8 cellular contexts compared by ENCODE assay signal in the genomic region with DNA sequence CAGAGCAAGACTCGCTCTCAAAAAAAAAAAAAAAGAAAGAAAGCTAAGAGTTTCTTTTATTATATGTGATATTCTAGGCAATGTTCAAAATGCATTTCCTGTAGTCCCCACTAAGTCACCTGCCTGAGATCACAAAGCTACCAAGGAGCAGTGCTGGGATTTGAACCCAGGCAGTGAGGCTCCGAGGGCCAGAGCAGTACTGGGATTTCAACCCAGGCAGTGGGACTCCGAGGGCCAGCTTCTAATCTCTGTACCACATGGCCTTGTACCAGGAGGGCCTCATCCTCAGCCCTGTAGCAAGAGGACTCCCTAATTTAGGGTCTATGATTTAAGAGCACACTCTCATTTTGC. TPM values are rescaled to one million over a fixed set of nuclear protein-coding genes. Genes with fewer than 3 reads are reported as not detected.
DNase-seq lines count a peak whose midpoint lies in the region; ATAC-seq and TF ChIP-seq lines count a peak whose summit lies in the region.

No MANE protein-coding gene starts in this region.

- peaks cover 46% of the 10 kb centered on the region for H3K4me1 ChIP-seq in IMR-90 (ENCODE audit: control insufficient read depth, insufficient read depth, low read length)

- no peak for TF ChIP-seq POLR2A in IMR-90 (IDR thresholded peaks at IDR 0.05; ENCODE audit: low read depth, low read length)

- DNase-seq in IMR-90 (no peak), AG08396 (ENCODE audit: low spot score) (no peak), COR-L47 (lab: John Stamatoyannopoulos, UW) (no peak)
- peak; percentile 7 for DNase-seq in activated naive CD8-positive, alpha-beta T cell treated with anti-CD3 and anti-CD28 coated beads, Interleukin-2, amount 50 U/mL, for 24 hours
- DNase-seq in stimulated activated effector memory CD8-positive, alpha-beta T cell treated with anti-CD3 and anti-CD28 coated beads, Interleukin-12 subunit alpha, Interleukin-12 subunit beta, amount 100 ng/mL, for 72 hours (ENCODE audit: low spot score in 2 of 2) = no peak
- no peak for DNase-seq in stimulated activated CD4-positive, alpha-beta T cell treated with anti-CD3 and anti-CD28 coated beads, Interleukin-4, amount 100 ng/mL, for 4 hours

- POLR2A ChIA-PET in IMR-90 (lab: Charles Lee; ENCODE audit: unreplicated experiment) = interaction anchor here (1.1 to 2.0 kb wide), 4 partner anchors 10 to 44 kb away, joined by 3 to 27 read pairs (median 3); a partner anchor contains a TSS

- peak overlapping the region; percentile 98 for H2BK120ac ChIP-seq in IMR-90 (ENCODE audit: low read depth, low read length)

- TF ChIP-seq CTCF in IMR-90 (conservative IDR thresholded peaks at IDR 0.05; ENCODE audit: low read depth, low read length) = no peak

- no peak overlapping the region for H3K4me2 ChIP-seq in IMR-90 (ENCODE audit: low read depth, low read length)

- peaks cover 6% of the 10 kb centered on the region for H3K36me3 Mint-ChIP-seq in activated naive CD8-positive, alpha-beta T cell treated with anti-CD3 and anti-CD28 coated beads, Interleukin-2, amount 50 U/mL, for 24 hours (ENCODE audit: low read depth)
- H3K36me3 Mint-ChIP-seq in stimulated activated effector memory CD8-positive, alpha-beta T cell treated with anti-CD3 and anti-CD28 coated beads, Interleukin-12 subunit alpha, Interleukin-12 subunit beta, amount 100 ng/mL, for 72 hours = peaks cover 15% of the 10 kb centered on the region

- H3K4me3 ChIP-seq in IMR-90 (ENCODE audit: insufficient read depth, low read depth, low read length) = no peak overlapping the region

- peak overlapping the region; percentile 96 to 99 for H4K8ac ChIP-seq in IMR-90 (ENCODE audit: low read depth in 2 of 2, low read length in 2 of 2)

- peaks cover 2% of the 10 kb centered on the region; the same call in 1 of the 2 replicates for H3K36me3 ChIP-seq in IMR-90 (ENCODE audit: control insufficient read depth, insufficient read depth, low read length)

- H2BK15ac ChIP-seq in IMR-90 (ENCODE audit: low read depth, low read length) = peak overlapping the region; percentile 95

- ATAC-seq in IMR-90 (ENCODE audit: low read depth) (no peak), GM18511 (IDR thresholded peaks at IDR 0.05; ENCODE audit: unreplicated experiment) (no peak)
- no peak for ATAC-seq in activated naive CD8-positive, alpha-beta T cell treated with anti-CD3 and anti-CD28 coated beads, Interleukin-2, amount 50 U/mL, for 24 hours
- ATAC-seq in stimulated activated effector memory CD8-positive, alpha-beta T cell treated with anti-CD3 and anti-CD28 coated beads, Interleukin-12 subunit alpha, Interleukin-12 subunit beta, amount 100 ng/mL, for 72 hours = no peak

- H2BK5ac ChIP-seq in IMR-90 (ENCODE audit: low read depth, low read length, poor library complexity, severe bottlenecking) = peak overlapping the region; percentile 99

- no peaks in the 10 kb centered on the region for H3K27me3 Mint-ChIP-seq in activated naive CD8-positive, alpha-beta T cell treated with anti-CD3 and anti-CD28 coated beads, Interleukin-2, amount 50 U/mL, for 24 hours

- H4K91ac ChIP-seq in IMR-90 (ENCODE audit: insufficient read depth, low read depth, low read length) = peak overlapping the region; percentile 100

- peak overlapping the region; percentile 48 for H3K4me3 Mint-ChIP-seq in activated naive CD8-positive, alpha-beta T cell treated with anti-CD3 and anti-CD28 coated beads, Interleukin-2, amount 50 U/mL, for 24 hours
- H3K4me3 Mint-ChIP-seq in stimulated activated effector memory CD8-positive, alpha-beta T cell treated with anti-CD3 and anti-CD28 coated beads, Interleukin-12 subunit alpha, Interleukin-12 subunit beta, amount 100 ng/mL, for 72 hours = peak overlapping the region; percentile 74

- H2AK9ac ChIP-seq in IMR-90 (replicated peaks; ENCODE audit: low read depth, low read length, poor library complexity) = peak overlapping the region; percentile 96

- H3K18ac ChIP-seq in IMR-90 (ENCODE audit: low read depth, low read length) = peak overlapping the region; percentile 97

- H3K9me3 ChIP-seq in IMR-90 (ENCODE audit: control insufficient read depth, insufficient read depth, low read length) = no peaks in the 10 kb centered on the region

- TF ChIP-seq RAD21 in IMR-90 (IDR thresholded peaks at IDR 0.05; ENCODE audit: low read length) = no peak

- H3K27ac ChIP-seq in IMR-90 (ENCODE audit: insufficient read depth, low read length) = peak overlapping the region; percentile 95
- peak overlapping the region; percentile 99 for H3K27ac ChIP-seq in layer of hippocampus (ENCODE audit: low read depth, low read length)

- WGBS in IMR-90 (ENCODE audit: extremely low coverage in 2 of 2, insufficient read length in 1 of 2), 2 experiments = no CpG with 5 or more reads among the region's 3 CpGs

- peak overlapping the region; percentile 35; the same call in 1 of the 2 replicates for H3K9ac ChIP-seq in IMR-90 (ENCODE audit: low read depth, low read length)

- peak overlapping the region; percentile 98 for H3K14ac ChIP-seq in IMR-90 (replicated peaks; ENCODE audit: low read depth, low read length)

- peak overlapping the region; percentile 99 for H3K23ac ChIP-seq in IMR-90 (ENCODE audit: low read depth, low read length)

- intact Hi-C loops in IMR-90 (cut with micrococcal nuclease) = loop anchor here (5.0 kb wide), 1 partner anchor 44 kb away; no protein-coding TSS in a partner anchor

- H3K27ac Mint-ChIP-seq in activated naive CD8-positive, alpha-beta T cell treated with anti-CD3 and anti-CD28 coated beads, Interleukin-2, amount 50 U/mL, for 24 hours = peak overlapping the region; percentile 91
- H3K27ac Mint-ChIP-seq in stimulated activated effector memory CD8-positive, alpha-beta T cell treated with anti-CD3 and anti-CD28 coated beads, Interleukin-12 subunit alpha, Interleukin-12 subunit beta, amount 100 ng/mL, for 72 hours = peak overlapping the region; percentile 95

- H3K27me3 ChIP-seq in IMR-90 (ENCODE audit: control insufficient read depth, insufficient read depth, low read length) = no peaks in the 10 kb centered on the region
- H3K27me3 ChIP-seq in layer of hippocampus (ENCODE audit: control insufficient read depth, insufficient read depth, low read length) = no peaks in the 10 kb centered on the region

- no peak overlapping the region for H2AFZ ChIP-seq in IMR-90 (replicated peaks; ENCODE audit: low read length, poor library complexity)

- peaks cover 25% of the 10 kb centered on the region for H3K9me1 ChIP-seq in IMR-90 (ENCODE audit: insufficient read depth, low read length)

- peak overlapping the region; percentile 95 for H3K56ac ChIP-seq in IMR-90 (ENCODE audit: extremely low read depth, insufficient read depth, low read length)

- BruUV-seq in IMR-90 (replicated peaks; lab: Mats Ljungman, UMichigan) = no TSS peak

- no peaks in the 10 kb centered on the region for H4K20me1 ChIP-seq in IMR-90 (ENCODE audit: insufficient read depth, low read length)

- in situ Hi-C loops in IMR-90 (cut with MboI; ENCODE audit: low sequenced_read_pairs) = no loop called here

- no peaks in the 10 kb centered on the region for H3K9me3 Mint-ChIP-seq in activated naive CD8-positive, alpha-beta T cell treated with anti-CD3 and anti-CD28 coated beads, Interleukin-2, amount 50 U/mL, for 24 hours
- no peaks in the 10 kb centered on the region for H3K9me3 Mint-ChIP-seq in stimulated activated effector memory CD8-positive, alpha-beta T cell treated with anti-CD3 and anti-CD28 coated beads, Interleukin-12 subunit alpha, Interleukin-12 subunit beta, amount 100 ng/mL, for 72 hours

- H4K5ac ChIP-seq in IMR-90 (ENCODE audit: low read depth, low read length) = peak overlapping the region; percentile 99

- peak overlapping the region; percentile 98 for H2BK20ac ChIP-seq in IMR-90 (ENCODE audit: low read depth, low read length)

- peaks cover 62% of the 10 kb centered on the region for H3K4me1 Mint-ChIP-seq in activated naive CD8-positive, alpha-beta T cell treated with anti-CD3 and anti-CD28 coated beads, Interleukin-2, amount 50 U/mL, for 24 hours
- H3K4me1 Mint-ChIP-seq in stimulated activated effector memory CD8-positive, alpha-beta T cell treated with anti-CD3 and anti-CD28 coated beads, Interleukin-12 subunit alpha, Interleukin-12 subunit beta, amount 100 ng/mL, for 72 hours = peaks cover 64% of the 10 kb centered on the region

- H2AK5ac ChIP-seq in IMR-90 (ENCODE audit: low read depth, low read length) = peak overlapping the region; percentile 98

- dilution Hi-C loops in IMR-90 (cut with HindIII; ENCODE audit: low sequenced_read_pairs, unreplicated experiment) = no loop called here

- CTCF ChIA-PET in IMR-90 (lab: Yijun Ruan, JAX) = interaction anchor here (0.6 to 2.9 kb wide), 5 partner anchors 9 to 67 kb away, joined by 3 to 17 read pairs (median 4); no protein-coding TSS in a partner anchor

- peaks cover 42 to 79% of the 10 kb centered on the region in 2 experiments for H3K79me1 ChIP-seq in IMR-90 (ENCODE audit: low read depth in 1 of 2, low read length in 2 of 2)

- H3K4ac ChIP-seq in IMR-90 (ENCODE audit: low read depth, low read length) = peak overlapping the region; percentile 99

TF ChIP-seq in IMR-90, 13 proteins besides CTCF, POLR2A, EP300 and RAD21 (continues in another document):
- no peak for TF ChIP-seq BHLHE40 (IDR thresholded peaks at IDR 0.05; ENCODE audit: low read depth, low read length)
- TF ChIP-seq, protein P1, sequence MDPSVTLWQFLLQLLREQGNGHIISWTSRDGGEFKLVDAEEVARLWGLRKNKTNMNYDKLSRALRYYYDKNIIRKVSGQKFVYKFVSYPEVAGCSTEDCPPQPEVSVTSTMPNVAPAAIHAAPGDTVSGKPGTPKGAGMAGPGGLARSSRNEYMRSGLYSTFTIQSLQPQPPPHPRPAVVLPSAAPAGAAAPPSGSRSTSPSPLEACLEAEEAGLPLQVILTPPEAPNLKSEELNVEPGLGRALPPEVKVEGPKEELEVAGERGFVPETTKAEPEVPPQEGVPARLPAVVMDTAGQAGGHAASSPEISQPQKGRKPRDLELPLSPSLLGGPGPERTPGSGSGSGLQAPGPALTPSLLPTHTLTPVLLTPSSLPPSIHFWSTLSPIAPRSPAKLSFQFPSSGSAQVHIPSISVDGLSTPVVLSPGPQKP (IDR thresholded peaks at IDR 0.05; ENCODE audit: borderline replicate concordance, low read depth, low read length) = no peak
- TF ChIP-seq MAZ (IDR thresholded peaks at IDR 0.05; ENCODE audit: borderline replicate concordance, low read depth, low read length) = no peak
- no peak for TF ChIP-seq CEBPB (IDR thresholded peaks at IDR 0.05; ENCODE audit: low read depth, low read length)
- TF ChIP-seq NFE2L2 (IDR thresholded peaks at IDR 0.05; ENCODE audit: low read depth, low read length) = no peak
- TF ChIP-seq RFX5 (IDR thresholded peaks at IDR 0.05; ENCODE audit: low read depth, low read length) = no peak

RNA-seq across cellular contexts. Expression of a gene that starts 39.7 kb away (rescaled TPM):
- total RNA-seq in IMR-90 (2012; rRNA removed) = 23.6 and 24.0 TPM in 2 replicates
- 28.2 and 28.3 TPM in 2 replicates for polyA plus RNA-seq in IMR-90 (2012; rRNA removed)
- polyA plus RNA-seq in IMR-90 (2012; cell fraction: cytosol; rRNA removed) = 12.6 and 14.1 TPM in 2 replicates
- polyA plus RNA-seq in IMR-90 (2012; cell fraction: nucleus; rRNA removed; ENCODE audit: low replicate concordance) = 43.6 and 72.5 TPM in 2 replicates
